Comparison of ENCODE assay signal across 20 cellular contexts in genomic region chr19:3480383-3481091, GRCh38. TPM values are rescaled to one million over a fixed set of nuclear protein-coding genes. Genes with fewer than 3 reads are reported as not detected.
DNase-seq lines count a peak whose midpoint lies in the region; ATAC-seq and TF ChIP-seq lines count a peak whose summit lies in the region.
"Had no signal": no experiment of that assay in that cellular context is flagged by ENCODE, and none has a peak within 500 bp of the region (broad histone marks: within the 10 kb centered on the region; RNA-seq: fewer than 3 reads in every experiment).

SMIM24 (minus strand) TSS chr19:3480525; CDS start chr19:3480463, 62 bp downstream.

- H2AFZ ChIP-seq in Karpas-422 (ENCODE audit: low read length) = peak within 1 kb of the TSS; percentile 65; the same call in 1 of the 2 replicates

- H2BK15ac ChIP-seq in mesendoderm (replicated peaks; ENCODE audit: low read depth) = no peak within 1 kb of the TSS

- H3K36me3 ChIP-seq in BLaER1 = peaks cover 30% of the 10 kb centered on the region
- H3K36me3 ChIP-seq in Karpas-422 (ENCODE audit: insufficient read depth, low read length) = no peaks in the 10 kb centered on the region
- H3K36me3 ChIP-seq in mesendoderm (ENCODE audit: control insufficient read depth, insufficient read depth, low read length) = no peaks in the 10 kb centered on the region
- H3K36me3 ChIP-seq: esophagus muscularis mucosa had no signal

- no peak within 1 kb of the TSS for H2BK120ac ChIP-seq in mesendoderm (ENCODE audit: low read depth, low read length)

- CTCF ChIA-PET in HEK293T (lab: Yijun Ruan, JAX) = no interaction called here

- H3K4me2 ChIP-seq in BLaER1 (peak within 1 kb of the TSS; percentile 88), Karpas-422 (ENCODE audit: low read depth, low read length, poor library complexity, severe bottlenecking) (peak within 1 kb of the TSS; percentile 61), mesendoderm (ENCODE audit: low read length) (no peak within 1 kb of the TSS)

- no CpG with 5 or more reads among the region's 27 CpGs for WGBS in mesendoderm (ENCODE audit: extremely low coverage, insufficient coverage, low lambda C conversion rate)

- H3K9ac ChIP-seq in BLaER1 (peak within 1 kb of the TSS; percentile 67), Karpas-422 (ENCODE audit: low read length) (peak within 1 kb of the TSS; percentile 59), mesendoderm (ENCODE audit: low read length) (no peak within 1 kb of the TSS)

- peak within 1 kb of the TSS; percentile 1 for H3K23ac ChIP-seq in mesendoderm (ENCODE audit: low read length)

- H4K20me1 ChIP-seq in BLaER1 = no peaks in the 10 kb centered on the region
- no peaks in the 10 kb centered on the region for H4K20me1 ChIP-seq in Karpas-422 (ENCODE audit: insufficient read depth, low read depth, low read length)

- peaks cover 12% of the 10 kb centered on the region for H3K36me3 Mint-ChIP-seq in effector memory CD8-positive, alpha-beta T cell (ENCODE audit: insufficient read depth)
- H3K36me3 Mint-ChIP-seq: T-cell had no signal

- H3K9me3 Mint-ChIP-seq in effector memory CD8-positive, alpha-beta T cell = no peaks in the 10 kb centered on the region
- H3K9me3 Mint-ChIP-seq: activated T-cell treated with anti-CD3 and anti-CD28 coated beads, Interleukin-2, amount 50 U/mL, for 4 hours; T-cell had no signal

- H2BK5ac ChIP-seq in mesendoderm (ENCODE audit: low read length) = no peak within 1 kb of the TSS

- peaks cover 13 to 17% of the 10 kb centered on the region in 2 donors for H3K4me1 Mint-ChIP-seq in effector memory CD8-positive, alpha-beta T cell (ENCODE audit: low read depth in 2 of 2)

- no peak within 1 kb of the TSS for H4K8ac ChIP-seq in mesendoderm (ENCODE audit: low read depth, low read length)

- H4K5ac ChIP-seq in mesendoderm (ENCODE audit: low read length) = no peak within 1 kb of the TSS

- POLR2A ChIA-PET in HEK293T (lab: Yijun Ruan, JAX) = no interaction called here

- no peaks in the 10 kb centered on the region for H3K27me3 ChIP-seq in BLaER1
- no peaks in the 10 kb centered on the region for H3K27me3 ChIP-seq in Karpas-422 (ENCODE audit: low read length)
- H3K27me3 ChIP-seq in mesendoderm (ENCODE audit: insufficient read depth, low read length, poor library complexity) = no peaks in the 10 kb centered on the region

- H3K27me3 Mint-ChIP-seq in effector memory CD8-positive, alpha-beta T cell = no peaks in the 10 kb centered on the region
- H3K27me3 Mint-ChIP-seq: T-cell had no signal

- H3K9me2 ChIP-seq in Karpas-422 (replicated peaks; ENCODE audit: insufficient read depth, low read length) = no peaks in the 10 kb centered on the region

- no peak within 1 kb of the TSS for H2AK5ac ChIP-seq in mesendoderm (ENCODE audit: low read length)

- H3K4me3 ChIP-seq in BLaER1 = peak within 1 kb of the TSS; percentile 62
- peak within 1 kb of the TSS; percentile 11; the same call in 1 of the 2 replicates for H3K4me3 ChIP-seq in Karpas-422 (ENCODE audit: low read length)
- H3K4me3 ChIP-seq in mesendoderm (ENCODE audit: low read length) = no peak within 1 kb of the TSS
- H3K4me3 ChIP-seq: esophagus muscularis mucosa had no signal

- no peaks in the 10 kb centered on the region for H3K79me2 ChIP-seq in Karpas-422 (ENCODE audit: low read length)
- H3K79me2 ChIP-seq in mesendoderm (ENCODE audit: control insufficient read depth, insufficient read depth, low read length) = no peaks in the 10 kb centered on the region

- no peaks in the 10 kb centered on the region for H3K79me1 ChIP-seq in mesendoderm (ENCODE audit: low read length)

- peak within 1 kb of the TSS; percentile 68 to 78 for H3K4me3 Mint-ChIP-seq in effector memory CD8-positive, alpha-beta T cell
- H3K4me3 Mint-ChIP-seq: activated T-cell treated with anti-CD3 and anti-CD28 coated beads, Interleukin-2, amount 50 U/mL, for 4 hours had no signal

- H3K9me3 ChIP-seq in BLaER1 (no peaks in the 10 kb centered on the region; the same call in 1 of the 2 replicates), Karpas-422 (ENCODE audit: low read length) (no peaks in the 10 kb centered on the region)
- H3K9me3 ChIP-seq: esophagus muscularis mucosa had no signal

- H3K27ac ChIP-seq in BLaER1 = peak within 1 kb of the TSS; percentile 90
- peak within 1 kb of the TSS; percentile 96 for H3K27ac ChIP-seq in Karpas-422 (ENCODE audit: low read length)
- H3K27ac ChIP-seq in mesendoderm (ENCODE audit: low read depth, low read length) = no peak within 1 kb of the TSS
- H3K27ac ChIP-seq: esophagus muscularis mucosa had no signal

- H3K18ac ChIP-seq in mesendoderm (ENCODE audit: low read length) = no peak within 1 kb of the TSS

- peak within 1 kb of the TSS in 1 of 2 donors; percentile 71 for H3K27ac Mint-ChIP-seq in effector memory CD8-positive, alpha-beta T cell

- peak within 1 kb of the TSS; percentile 3 for H3K56ac ChIP-seq in mesendoderm (ENCODE audit: low read length)

- no peak within 1 kb of the TSS for H3K4ac ChIP-seq in mesendoderm (ENCODE audit: low read depth, low read length)

- peak; percentile 83 for DNase-seq in Karpas-422
- no peak for DNase-seq in effector memory CD8-positive, alpha-beta T cell
- DNase-seq in mesendoderm = no peak
- no peak for DNase-seq in HEK293T (ENCODE audit: extremely low spot score)
- no peak for DNase-seq in hepatic stellate cell (ENCODE audit: low spot score)
- DNase-seq: activated CD4-positive, alpha-beta T cell treated with anti-CD3 and anti-CD28 coated beads for 4 hours; activated T-cell treated with anti-CD3 and anti-CD28 coated beads, Interleukin-2, amount 50 U/mL, for 4 hours; amniotic stem cell; hypothalamus; KBM-7; NCI-H524 treated with DMSO at 0.1 percent for 48 hours; stimulated activated CD4-positive, alpha-beta T cell treated with anti-CD3 and anti-CD28 coated beads, Interleukin-12 subunit alpha, Interleukin-12 subunit beta, amount 100 ng/mL, for 4 hours; trophoblast cell had no signal

- H3K4me1 ChIP-seq in BLaER1 = peaks cover 38% of the 10 kb centered on the region
- H3K4me1 ChIP-seq in Karpas-422 (ENCODE audit: low read length) = peaks cover 29% of the 10 kb centered on the region
- H3K4me1 ChIP-seq in mesendoderm (ENCODE audit: control insufficient read depth, low read depth, low read length) = peaks cover 2% of the 10 kb centered on the region

- no peak for ATAC-seq in effector memory CD8-positive, alpha-beta T cell (replicated peaks)
- ATAC-seq in GM18909 (IDR thresholded peaks at IDR 0.05; ENCODE audit: poor library complexity, unreplicated experiment) (no peak), HG03095 (IDR thresholded peaks at IDR 0.05; ENCODE audit: unreplicated experiment) (no peak)

TF ChIP-seq in HEK293T, 16 proteins besides CTCF, POLR2A, EP300 and RAD21:
- no peak for TF ChIP-seq ARNT (IDR thresholded peaks at IDR 0.05)
- no peak for TF ChIP-seq PKNOX1 (IDR thresholded peaks at IDR 0.05)
- TF ChIP-seq BHLHE40 (IDR thresholded peaks at IDR 0.05; ENCODE audit: borderline replicate concordance) = no peak
- TF ChIP-seq FOXA1 (IDR thresholded peaks at IDR 0.05) = no peak
- no peak for TF ChIP-seq SP1 (IDR thresholded peaks at IDR 0.05)

RNA-seq across cellular contexts. Expression of gene SMIM24, which starts in this region (rescaled TPM):
- 0.89 and 1.2 TPM in 2 replicates for total RNA-seq in Karpas-422 (2014; rRNA removed; shearing (Covaris generic); ENCODE audit: low replicate concordance)
- 6.4 TPM for polyA plus RNA-seq in mesendoderm (2013, experiment 1 of 2)
- polyA plus RNA-seq in mesendoderm (2013, experiment 2 of 2) = 5.3 TPM
- total RNA-seq: activated T-cell treated with anti-CD3 and anti-CD28 coated beads, Interleukin-2, amount 50 U/mL, for 4 hours; chondrocyte; esophagus muscularis mucosa; RPMI7951 had no signal
